ENCODE assay signal across 21 cellular contexts in genomic region chr12:105223358-105223840, GRCh38. TPM values are rescaled to one million over a fixed set of nuclear protein-coding genes. Genes with fewer than 3 reads are reported as not detected.
DNase-seq lines count a peak whose midpoint lies in the region; TF ChIP-seq lines count a peak whose summit lies in the region.
"Had no signal": no experiment of that assay in that cellular context is flagged by ENCODE, and none has a peak within 500 bp of the region (broad histone marks: within the 10 kb centered on the region; RNA-seq: fewer than 3 reads in every experiment).

No MANE protein-coding gene starts in this region.

- H3K4me1 Mint-ChIP-seq in HFFc6 (ENCODE audit: low read depth) (peaks cover 99% of the 10 kb centered on the region), chondrocyte (ENCODE audit: low read depth) (peaks cover 91% of the 10 kb centered on the region), neural progenitor cell (peaks cover 3% of the 10 kb centered on the region)
- peaks cover 29% of the 10 kb centered on the region for H3K4me1 Mint-ChIP-seq in activated naive CD4-positive, alpha-beta T cell treated with anti-CD3 and anti-CD28 coated beads, Interleukin-2, amount 10 ng/mL, durations not matched to agents 7 days and 5 days

- no peaks in the 10 kb centered on the region for H3K9me3 ChIP-seq in neural progenitor cell (ENCODE audit: low read depth)
- H3K9me3 ChIP-seq: heart left ventricle, testis had no signal

- no peak overlapping the region for H3K4me3 Mint-ChIP-seq in HFFc6
- H3K4me3 Mint-ChIP-seq in chondrocyte (ENCODE audit: unreplicated experiment), result no peak overlapping the region
- H3K4me3 Mint-ChIP-seq in neural progenitor cell, result no peak overlapping the region
- H3K4me3 Mint-ChIP-seq in activated naive CD4-positive, alpha-beta T cell treated with anti-CD3 and anti-CD28 coated beads, Interleukin-2, amount 10 ng/mL, durations not matched to agents 7 days and 5 days, result no peak overlapping the region
- H3K4me3 Mint-ChIP-seq: activated CD4-positive, alpha-beta T cell treated with anti-CD3 and anti-CD28 coated beads, Interleukin-2, amount 10 ng/mL, durations not matched to agents 7 days and 5 days; activated naive CD4-positive, alpha-beta T cell treated with anti-CD3 and anti-CD28 coated beads for 36 hours; naive thymus-derived CD4-positive, alpha-beta T cell had no signal

- peaks cover 24% of the 10 kb centered on the region for H4K20me1 ChIP-seq in neural progenitor cell (ENCODE audit: low read depth)

- no peaks in the 10 kb centered on the region for H3F3A ChIP-seq in neural progenitor cell (ENCODE audit: low read depth)

- no peaks in the 10 kb centered on the region for H3K79me2 ChIP-seq in neural progenitor cell (ENCODE audit: low read depth)

- CTCF ChIA-PET in activated naive CD4-positive, alpha-beta T cell treated with anti-CD3 and anti-CD28 coated beads, Interleukin-2, amount 10 ng/mL, durations not matched to agents 7 days and 5 days (lab: Charles Lee), result no interaction called here

- H3K27me3 Mint-ChIP-seq in HFFc6 (ENCODE audit: insufficient read depth), result no peaks in the 10 kb centered on the region; the same call in 1 of the 2 replicates
- H3K27me3 Mint-ChIP-seq in chondrocyte (ENCODE audit: low read depth), result no peaks in the 10 kb centered on the region
- H3K27me3 Mint-ChIP-seq in neural progenitor cell (ENCODE audit: insufficient read depth, low read depth), result no peaks in the 10 kb centered on the region
- H3K27me3 Mint-ChIP-seq in activated naive CD4-positive, alpha-beta T cell treated with anti-CD3 and anti-CD28 coated beads, Interleukin-2, amount 10 ng/mL, durations not matched to agents 7 days and 5 days, result no peaks in the 10 kb centered on the region
- H3K27me3 Mint-ChIP-seq: activated CD4-positive, alpha-beta T cell treated with anti-CD3 and anti-CD28 coated beads, Interleukin-2, amount 10 ng/mL, durations not matched to agents 7 days and 5 days; naive thymus-derived CD4-positive, alpha-beta T cell had no signal

- no peaks in the 10 kb centered on the region for H3K27me3 ChIP-seq in neural progenitor cell
- H3K27me3 ChIP-seq: heart left ventricle, testis had no signal

- DNase-seq in AG10803 (ENCODE audit: low read depth) (peak; percentile 54), HFFc6 (no peak), chondrocyte (ENCODE audit: low spot score) (no peak), neural progenitor cell (ENCODE audit: low spot score) (no peak), DMS153 (lab: John Stamatoyannopoulos, UW) (no peak), NCI-H1105 treated with DMSO at 0.1 percent for 48 hours (lab: John Stamatoyannopoulos, UW) (no peak), NCI-H345 (lab: John Stamatoyannopoulos, UW) (no peak)
- no peak for DNase-seq in activated naive CD4-positive, alpha-beta T cell treated with anti-CD3 and anti-CD28 coated beads, Interleukin-2, amount 10 ng/mL, durations not matched to agents 7 days and 5 days
- DNase-seq: activated CD4-positive, alpha-beta T cell treated with anti-CD3 and anti-CD28 coated beads, Interleukin-2, amount 10 ng/mL, durations not matched to agents 7 days and 5 days; activated naive CD4-positive, alpha-beta T cell treated with anti-CD3 and anti-CD28 coated beads for 36 hours; anterior cingulate cortex; caudate nucleus; DMS 273 treated with DMSO at 0.1 percent for 48 hours; heart left ventricle; left cardiac atrium; naive thymus-derived CD4-positive, alpha-beta T cell; NCI-H146; NCI-H526; stimulated activated CD4-positive, alpha-beta T cell treated with anti-CD3 and anti-CD28 coated beads, Interleukin-2, amount 100 ng/mL, for 24 hours; T-helper 2 cell; testis had no signal

- H3K36me3 ChIP-seq in neural progenitor cell, result no peaks in the 10 kb centered on the region

- H3K4me1 ChIP-seq in neural progenitor cell, result no peaks in the 10 kb centered on the region

- peak overlapping the region; percentile 76 for H3K27ac Mint-ChIP-seq in HFFc6
- peak overlapping the region; percentile 33 for H3K27ac Mint-ChIP-seq in chondrocyte (ENCODE audit: unreplicated experiment)
- peak overlapping the region; percentile 7 for H3K27ac Mint-ChIP-seq in neural progenitor cell
- no peak overlapping the region for H3K27ac Mint-ChIP-seq in activated naive CD4-positive, alpha-beta T cell treated with anti-CD3 and anti-CD28 coated beads, Interleukin-2, amount 10 ng/mL, durations not matched to agents 7 days and 5 days
- H3K27ac Mint-ChIP-seq: activated CD4-positive, alpha-beta T cell treated with anti-CD3 and anti-CD28 coated beads, Interleukin-2, amount 10 ng/mL, durations not matched to agents 7 days and 5 days; activated naive CD4-positive, alpha-beta T cell treated with anti-CD3 and anti-CD28 coated beads for 36 hours had no signal

- H3K4me3 ChIP-seq in AG10803 (ENCODE audit: low read length) (no peak overlapping the region), neural progenitor cell (no peak overlapping the region)
- H3K4me3 ChIP-seq: heart left ventricle, testis had no signal

- H3K36me3 Mint-ChIP-seq in HFFc6 (ENCODE audit: low read depth), result peaks cover 78% of the 10 kb centered on the region
- H3K36me3 Mint-ChIP-seq in chondrocyte (ENCODE audit: low read depth), result peaks cover 29% of the 10 kb centered on the region
- H3K36me3 Mint-ChIP-seq in neural progenitor cell, result peaks cover 21% of the 10 kb centered on the region
- peaks cover 46% of the 10 kb centered on the region for H3K36me3 Mint-ChIP-seq in activated naive CD4-positive, alpha-beta T cell treated with anti-CD3 and anti-CD28 coated beads, Interleukin-2, amount 10 ng/mL, durations not matched to agents 7 days and 5 days

- H3K27ac ChIP-seq in neural progenitor cell, result no peak overlapping the region
- H3K27ac ChIP-seq: testis had no signal

- no peaks in the 10 kb centered on the region for H3K9me3 Mint-ChIP-seq in HFFc6
- H3K9me3 Mint-ChIP-seq in chondrocyte (ENCODE audit: low read depth), result no peaks in the 10 kb centered on the region
- no peaks in the 10 kb centered on the region for H3K9me3 Mint-ChIP-seq in neural progenitor cell
- H3K9me3 Mint-ChIP-seq in activated naive CD4-positive, alpha-beta T cell treated with anti-CD3 and anti-CD28 coated beads, Interleukin-2, amount 10 ng/mL, durations not matched to agents 7 days and 5 days, result no peaks in the 10 kb centered on the region
- H3K9me3 Mint-ChIP-seq: activated CD4-positive, alpha-beta T cell treated with anti-CD3 and anti-CD28 coated beads, Interleukin-2, amount 10 ng/mL, durations not matched to agents 7 days and 5 days; activated naive CD4-positive, alpha-beta T cell treated with anti-CD3 and anti-CD28 coated beads for 36 hours; naive thymus-derived CD4-positive, alpha-beta T cell had no signal

- no peak overlapping the region for H2AFZ ChIP-seq in neural progenitor cell (replicated peaks)

- no peak overlapping the region for H3K4me2 ChIP-seq in neural progenitor cell

- no peak overlapping the region for H3K9ac ChIP-seq in neural progenitor cell

- no peak for TF ChIP-seq CTCF in AG10803 (conservative IDR thresholded peaks at IDR 0.05; ENCODE audit: low read length)
- TF ChIP-seq CTCF in HFFc6 (IDR thresholded peaks at IDR 0.05), result no peak
- TF ChIP-seq CTCF in chondrocyte (IDR thresholded peaks at IDR 0.05), result no peak
- no peak for TF ChIP-seq CTCF in neural progenitor cell (IDR thresholded peaks at IDR 0.05)

RNA-seq across cellular contexts. Expression of gene APPL2, which starts 12.6 kb away (rescaled TPM):
- 10 to 100 TPM; 67.9 to 98.4 (median 87.8) TPM for total RNA-seq in HFFc6 (2021; fragmentation: NEBNext Ultra II Directional; extraction: Animal tissue kit (Norgen Biotek cat#: 25700))
- 46.2 to 51.7 TPM (median 47.5 TPM) in 3 replicates for total RNA-seq in chondrocyte
- total RNA-seq in neural progenitor cell (ENCODE audit: low replicate concordance), result 27.7 and 37.5 TPM in 2 replicates
